In genomic region chr10:62803993-62804383, GRCh38 we compare ENCODE assay signal across 8 cellular contexts. TPM values are rescaled to one million over a fixed set of nuclear protein-coding genes. Genes with fewer than 3 reads are reported as not detected.
DNase-seq lines count a peak whose midpoint lies in the region; ATAC-seq, FAIRE-seq and TF ChIP-seq lines count a peak whose summit lies in the region.

No MANE protein-coding gene starts in this region.

- no peak for ATAC-seq in CD4-positive, alpha-beta T cell (ENCODE audit: poor library complexity)
- ATAC-seq in HG03045 (IDR thresholded peaks at IDR 0.05; ENCODE audit: unreplicated experiment) (peak; percentile 1), body of pancreas (peak; percentile 15)

- peak overlapping the region; percentile 80 to 91 for H3K4me3 ChIP-seq in body of pancreas
- H3K4me3 ChIP-seq in mesenchymal stem cell (ENCODE audit: insufficient read depth in 1 of 2, low read depth in 1 of 2, low read length in 2 of 2) = peak overlapping the region; percentile 92 to 97

- peak overlapping the region in 1 of 2 experiments; percentile 87 for H3K14ac ChIP-seq in mesenchymal stem cell (ENCODE audit: low read length in 2 of 2)

- H3K36me3 ChIP-seq in body of pancreas (replicated peaks in 1 of 2; ENCODE audit: insufficient read depth in 1 of 2, low read depth in 2 of 2) (no peaks in the 10 kb centered on the region), mesenchymal stem cell (ENCODE audit: control insufficient read depth in 1 of 2, insufficient read depth in 2 of 2, low read depth in 1 of 2, low read length in 2 of 2) (peaks cover 6 to 19% of the 10 kb centered on the region in 2 experiments)

- peak overlapping the region; percentile 95 to 99 for H3K4ac ChIP-seq in mesenchymal stem cell (ENCODE audit: low read depth in 1 of 2, low read length in 2 of 2)

- H3K27ac ChIP-seq in CD4-positive, alpha-beta T cell (ENCODE audit: low read depth, low read length) = peak overlapping the region; percentile 76
- H3K27ac ChIP-seq in body of pancreas = peak overlapping the region; percentile 85 to 91 (median 91)
- H3K27ac ChIP-seq in mesenchymal stem cell (ENCODE audit: low read length, poor library complexity, severe bottlenecking) = peak overlapping the region; percentile 97

- intact Hi-C loops in CD4-positive, alpha-beta T cell (cut with DNase I, micrococcal nuclease) = loop anchor here (1.0 to 5.0 kb wide), 4 partner anchors 12 to 328 kb away; partner anchors contain the start of genes EGR2 (in 1 of the 2) and NRBF2 (in 1 of the 2)
- intact Hi-C loops in body of pancreas (cut with DNase I) = no loop called here

- peaks cover 44% of the 10 kb centered on the region for H3K4me1 Mint-ChIP-seq in CD4-positive, alpha-beta T cell (ENCODE audit: low read depth)

- no peak overlapping the region for H3K23ac ChIP-seq in mesenchymal stem cell (ENCODE audit: low read length in 2 of 2)

- TF ChIP-seq CTCF in CD4-positive, alpha-beta T cell (IDR thresholded peaks at IDR 0.05) = no peak
- no peak for TF ChIP-seq CTCF in body of pancreas (IDR thresholded peaks at IDR 0.05)

- H2BK15ac ChIP-seq in mesenchymal stem cell (ENCODE audit: low read depth, poor library complexity, severe bottlenecking) = no peak overlapping the region

- no peaks in the 10 kb centered on the region for H3K9me3 ChIP-seq in CD4-positive, alpha-beta T cell (ENCODE audit: control insufficient read depth, low read length)
- H3K9me3 ChIP-seq in body of pancreas (no peaks in the 10 kb centered on the region), mesenchymal stem cell (ENCODE audit: control insufficient read depth, low read length) (no peaks in the 10 kb centered on the region)

- peak overlapping the region; percentile 71 for H2AK5ac ChIP-seq in mesenchymal stem cell (ENCODE audit: low read length, severe bottlenecking)

- peaks cover 38% of the 10 kb centered on the region for H3K4me1 ChIP-seq in body of pancreas
- H3K4me1 ChIP-seq in mesenchymal stem cell (ENCODE audit: control insufficient read depth, insufficient read depth, low read depth, low read length) = peaks cover 5% of the 10 kb centered on the region

- H3K36me3 Mint-ChIP-seq in CD4-positive, alpha-beta T cell (ENCODE audit: low read depth) = peaks cover 35% of the 10 kb centered on the region

- CTCF ChIA-PET in CD4-positive, alpha-beta T cell (lab: Charles Lee) = interaction anchor here (1.0 to 3.5 kb wide), 3 partner anchors 14 to 167 kb away, joined by 3 to 19 read pairs (median 5); partner anchors contain the start of gene EGR2

- no peak overlapping the region for H2BK12ac ChIP-seq in mesenchymal stem cell (ENCODE audit: low read length in 2 of 2)

- peak overlapping the region; percentile 94 for H3K27ac Mint-ChIP-seq in CD4-positive, alpha-beta T cell

- no peaks in the 10 kb centered on the region for H3K9me3 Mint-ChIP-seq in CD4-positive, alpha-beta T cell

- peak overlapping the region; percentile 99 for H4K8ac ChIP-seq in mesenchymal stem cell (ENCODE audit: low read length)

- peak overlapping the region; percentile 71 for H2BK120ac ChIP-seq in mesenchymal stem cell (ENCODE audit: low read depth, low read length)

- H3K4me2 ChIP-seq in mesenchymal stem cell (ENCODE audit: low read length, poor library complexity, severe bottlenecking) = peak overlapping the region; percentile 92

- no peak for FAIRE-seq in HTR-8/SVneo (lab: Jason Lieb, UNC)

- peak overlapping the region; percentile 93 for H3K4me3 Mint-ChIP-seq in CD4-positive, alpha-beta T cell

- H3K27me3 ChIP-seq in CD4-positive, alpha-beta T cell (ENCODE audit: control insufficient read depth, insufficient read depth, low read length) = no peaks in the 10 kb centered on the region
- H3K27me3 ChIP-seq in body of pancreas = no peaks in the 10 kb centered on the region
- H3K27me3 ChIP-seq in mesenchymal stem cell (ENCODE audit: control insufficient read depth in 1 of 2, insufficient read depth in 1 of 2, low read length in 2 of 2) = peaks cover 0 to 4% of the 10 kb centered on the region in 2 experiments

- POLR2A ChIA-PET in CD4-positive, alpha-beta T cell (lab: Charles Lee) = interaction anchor here (0.6 to 5.6 kb wide), 13 partner anchors 9 to 686 kb away, joined by 3 to 106 read pairs (median 5); partner anchors contain the start of genes EGR2 and NRBF2

- H2AFZ ChIP-seq in mesenchymal stem cell (ENCODE audit: low read depth, low read length) = peak overlapping the region; percentile 97

- WGBS in body of pancreas, 2 donors = 26 to 28% methylated on average over 8 to 10 of the region's 10 CpGs
- 21% methylated on average over 10 of the region's 10 CpGs for WGBS in mesenchymal stem cell

- H3K18ac ChIP-seq in mesenchymal stem cell (ENCODE audit: low read depth in 1 of 2, low read length in 2 of 2) = peak overlapping the region; percentile 91 to 99

- peak overlapping the region; percentile 92 for H4K91ac ChIP-seq in mesenchymal stem cell (ENCODE audit: low read length)

- H2BK5ac ChIP-seq in mesenchymal stem cell (ENCODE audit: low read depth, low read length, poor library complexity, severe bottlenecking) = no peak overlapping the region

- peak overlapping the region; percentile 96 for H3K9ac ChIP-seq in mesenchymal stem cell (ENCODE audit: low read length)

- DNase-seq in CD4-positive, alpha-beta T cell = no peak
- DNase-seq in body of pancreas (no peak), mesenchymal stem cell (peak; percentile 77), HTR-8/SVneo (ENCODE audit: insufficient read length, low spot score) (no peak), activated gamma-delta T cell (lab: John Stamatoyannopoulos, UW) (no peak), Ammon's horn (ENCODE audit: low spot score) (no peak)
- no peak for DNase-seq in stimulated activated CD8-positive, alpha-beta memory T cell treated with anti-CD3 and anti-CD28 coated beads, Interleukin-4, amount 100 ng/mL, for 48 hours

- peaks cover 4% of the 10 kb centered on the region for H3K27me3 Mint-ChIP-seq in CD4-positive, alpha-beta T cell

- TF ChIP-seq POLR2A in body of pancreas (IDR thresholded peaks at IDR 0.05) = no peak

- H3K79me1 ChIP-seq in mesenchymal stem cell (replicated peaks; ENCODE audit: low read length, poor library complexity, severe bottlenecking) = peaks cover 7% of the 10 kb centered on the region

RNA-seq across cellular contexts. Expression of gene ADO, which starts 0.5 kb away (rescaled TPM):
- total RNA-seq in CD4-positive, alpha-beta T cell = 10 to 100 TPM; 14.3 to 15.9 TPM
- total RNA-seq in body of pancreas = 1 to 10 TPM; 8.9 to 9.9 TPM
- 15.1 TPM for polyA plus RNA-seq in mesenchymal stem cell (2013, experiment 1 of 2)
- 15.6 TPM for polyA plus RNA-seq in mesenchymal stem cell (2013, experiment 2 of 2)

RNA-seq across cellular contexts. Expression of gene EGR2, which starts 12.2 kb away (rescaled TPM):
- 1 to 10 TPM; 3.2 to 5.4 TPM for total RNA-seq in CD4-positive, alpha-beta T cell
- 1 to 10 TPM; 4.2 to 5.9 TPM for total RNA-seq in body of pancreas
- 0.47 TPM for polyA plus RNA-seq in mesenchymal stem cell (2013, experiment 1 of 2)
- 0.33 TPM for polyA plus RNA-seq in mesenchymal stem cell (2013, experiment 2 of 2)
